In the genomic region with DNA sequence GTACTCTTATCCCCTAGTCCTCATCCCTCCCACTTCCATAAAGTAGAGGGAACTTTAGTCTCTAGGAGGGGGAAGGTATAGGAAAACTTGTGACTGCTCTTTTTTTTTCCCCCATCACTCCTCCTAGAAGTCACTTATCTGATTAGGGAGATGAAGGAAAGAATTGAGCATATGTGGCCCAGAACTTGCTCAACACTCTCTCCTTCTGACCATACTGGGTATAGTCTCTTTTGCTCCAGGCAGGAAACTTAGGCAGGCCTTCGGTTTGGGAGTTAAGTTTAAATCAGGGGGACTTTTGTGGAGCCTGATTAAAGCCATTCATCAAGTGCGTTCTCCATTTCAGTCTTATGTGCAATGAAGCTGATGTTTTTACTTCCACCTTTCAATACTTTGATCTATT, we compare ENCODE assay signal across 36 cellular contexts. TPM values are rescaled to one million over a fixed set of nuclear protein-coding genes. Genes with fewer than 3 reads are reported as not detected.
DNase-seq lines count a peak whose midpoint lies in the region; ATAC-seq, FAIRE-seq and TF ChIP-seq lines count a peak whose summit lies in the region.
"Had no signal": no experiment of that assay in that cellular context is flagged by ENCODE, and none has a peak within 500 bp of the region (broad histone marks: within the 10 kb centered on the region; RNA-seq: fewer than 3 reads in every experiment).

No MANE protein-coding gene starts in this region.

- FAIRE-seq in H54 (lab: Jason Lieb, UNC), result no peak

- intact Hi-C loops in activated CD4-positive, alpha-beta T cell treated with anti-CD3 and anti-CD28 coated beads, Interleukin-2, amount 10 ng/mL, durations not matched to agents 24 days and 14 days (cut with micrococcal nuclease), result no loop called here

- H3K4me1 Mint-ChIP-seq in activated CD4-positive, alpha-beta T cell treated with anti-CD3 and anti-CD28 coated beads, Interleukin-2, amount 10 ng/mL, durations not matched to agents 24 days and 14 days, result no peaks in the 10 kb centered on the region
- H3K4me1 Mint-ChIP-seq: nephron, T-cell had no signal

- H3K36me3 ChIP-seq in WERI-Rb-1, result no peaks in the 10 kb centered on the region
- H3K36me3 ChIP-seq: SJCRH30, suprapubic skin had no signal

- TF ChIP-seq POLR2A in H54 (IDR thresholded peaks at IDR 0.05; ENCODE audit: low read depth, low read length), result no peak

- H3K27me3 Mint-ChIP-seq in activated CD4-positive, alpha-beta T cell treated with anti-CD3 and anti-CD28 coated beads, Interleukin-2, amount 10 ng/mL, durations not matched to agents 24 days and 14 days, result peaks cover 27% of the 10 kb centered on the region
- H3K27me3 Mint-ChIP-seq: dendritic cell treated with granulocyte-macrophage colony-stimulating factor and Interleukin-4, amounts not matched to agents 40 ng/mL and 50 ng/mL, for 4 days had no signal

- no peak overlapping the region for H3K4me3 ChIP-seq in WERI-Rb-1 (ENCODE audit: low read depth, low read length)
- no peak overlapping the region for H3K4me3 ChIP-seq in fibroblast of villous mesenchyme (ENCODE audit: low read depth, low read length)
- H3K4me3 ChIP-seq: hepatocyte, SJCRH30, skin epidermis, suprapubic skin had no signal

- DNase-seq in activated CD4-positive, alpha-beta T cell treated with anti-CD3 and anti-CD28 coated beads, Interleukin-2, amount 10 ng/mL, durations not matched to agents 24 days and 14 days, result peak; percentile 36
- DNase-seq in activated CD4-positive, alpha-beta T cell treated with anti-CD3 and anti-CD28 coated beads, Interleukin-2, amount 50 U/mL, for 4 hours, result no peak
- no peak for DNase-seq in WERI-Rb-1
- peak; percentile 30 for DNase-seq in fibroblast of villous mesenchyme (ENCODE audit: low read depth)
- no peak for DNase-seq in NK-92 treated with Interleukin-12 subunit alpha and Interleukin-12 subunit beta, amount 100 ng/mL, for 24 hours (lab: John Stamatoyannopoulos, UW)
- DNase-seq in H54 (ENCODE audit: insufficient read length, low spot score), result no peak
- DNase-seq: activated CD4-positive, alpha-beta memory T cell treated with anti-CD3 and anti-CD28 coated beads for 36 hours; activated CD8-positive, alpha-beta memory T cell treated with anti-CD3 and anti-CD28 coated beads, Interleukin-2, amount 50 U/mL, for 48 hours; activated naive CD4-positive, alpha-beta T cell treated with Interleukin-2 at 50 U/mL for 16 hours; AML-193; CD4-positive, alpha-beta T cell; central memory CD4-positive, alpha-beta T cell; DND-41; HCEC 1CT; left colon; NCI-H1048; NCI-H446; NCI-H774; SJCRH30; stimulated activated naive CD4-positive, alpha-beta T cell treated with Interleukin-2 at 50 U/mL for 16 hours; T-cell had no signal

- H3K27ac Mint-ChIP-seq in activated CD4-positive, alpha-beta T cell treated with anti-CD3 and anti-CD28 coated beads, Interleukin-2, amount 10 ng/mL, durations not matched to agents 24 days and 14 days, result no peak overlapping the region
- H3K27ac Mint-ChIP-seq: activated CD4-positive, alpha-beta memory T cell treated with anti-CD3 and anti-CD28 coated beads for 36 hours; activated T-helper 1 cell treated with anti-CD3 and anti-CD28 coated beads, Interleukin-12 subunit alpha, Interleukin-12 subunit beta, Interleukin-2, Interleukin-4 antibody, amounts not matched to agents 30 ng/mL and 10 ng/mL and 1 ng/mL, durations not matched to agents 14 hours and 24 hours and 36 hours; CD4-positive, alpha-beta T cell; dendritic cell treated with granulocyte-macrophage colony-stimulating factor and Interleukin-4, amounts not matched to agents 40 ng/mL and 50 ng/mL, for 4 days; nephron; T-cell had no signal

- H3K27me3 ChIP-seq in WERI-Rb-1 (ENCODE audit: insufficient read depth, low read depth, severe bottlenecking), result no peaks in the 10 kb centered on the region
- H3K27me3 ChIP-seq: hepatocyte, SJCRH30, suprapubic skin had no signal

- TF ChIP-seq CTCF in WERI-Rb-1 (IDR thresholded peaks at IDR 0.05; ENCODE audit: low read depth, low read length) (0 out of 2 replicates have a peak, but pooled peaks have one; percentile 12), fibroblast of villous mesenchyme (IDR thresholded peaks at IDR 0.05; ENCODE audit: insufficient read depth, low read depth, low read length) (peak; percentile 28)

- no peak for ATAC-seq in GM21737 (IDR thresholded peaks at IDR 0.05; ENCODE audit: unreplicated experiment)
- no peak for ATAC-seq in GM21619 (IDR thresholded peaks at IDR 0.05; ENCODE audit: unreplicated experiment)
- ATAC-seq: activated CD4-positive, CD25-positive, alpha-beta regulatory T cell treated with anti-CD3 and anti-CD28 coated beads, Interleukin-2, amount 50 U/mL, for 24 hours; esophagus mucosa; left colon; T-cell had no signal

- no peak overlapping the region for H3K27ac ChIP-seq in WERI-Rb-1
- H3K27ac ChIP-seq: 22Rv1, hepatocyte, SJCRH30, skin epidermis, suprapubic skin had no signal

- no peaks in the 10 kb centered on the region for H3K9me3 ChIP-seq in WERI-Rb-1 (ENCODE audit: severe bottlenecking)
- H3K9me3 ChIP-seq: SJCRH30, suprapubic skin had no signal

- no peak overlapping the region for H3K4me3 Mint-ChIP-seq in activated CD4-positive, alpha-beta T cell treated with anti-CD3 and anti-CD28 coated beads, Interleukin-2, amount 10 ng/mL, durations not matched to agents 24 days and 14 days
- H3K4me3 Mint-ChIP-seq: activated CD4-positive, alpha-beta memory T cell treated with anti-CD3 and anti-CD28 coated beads for 36 hours; activated T-helper 1 cell treated with anti-CD3 and anti-CD28 coated beads, Interleukin-12 subunit alpha, Interleukin-12 subunit beta, Interleukin-2, Interleukin-4 antibody, amounts not matched to agents 30 ng/mL and 10 ng/mL and 1 ng/mL, durations not matched to agents 14 hours and 24 hours and 36 hours; CD4-positive, alpha-beta T cell; dendritic cell treated with granulocyte-macrophage colony-stimulating factor and Interleukin-4, amounts not matched to agents 40 ng/mL and 50 ng/mL, for 4 days; nephron; T-cell had no signal

- H3K9me3 Mint-ChIP-seq in activated CD4-positive, alpha-beta T cell treated with anti-CD3 and anti-CD28 coated beads, Interleukin-2, amount 10 ng/mL, durations not matched to agents 24 days and 14 days, result no peaks in the 10 kb centered on the region
- H3K9me3 Mint-ChIP-seq: activated CD4-positive, alpha-beta memory T cell treated with anti-CD3 and anti-CD28 coated beads for 36 hours; activated T-helper 1 cell treated with anti-CD3 and anti-CD28 coated beads, Interleukin-12 subunit alpha, Interleukin-12 subunit beta, Interleukin-2, Interleukin-4 antibody, amounts not matched to agents 30 ng/mL and 10 ng/mL and 1 ng/mL, durations not matched to agents 14 hours and 24 hours and 36 hours; CD4-positive, alpha-beta T cell; dendritic cell treated with granulocyte-macrophage colony-stimulating factor and Interleukin-4, amounts not matched to agents 40 ng/mL and 50 ng/mL, for 4 days; nephron; T-cell had no signal

- no peaks in the 10 kb centered on the region for H3K36me3 Mint-ChIP-seq in activated CD4-positive, alpha-beta T cell treated with anti-CD3 and anti-CD28 coated beads, Interleukin-2, amount 10 ng/mL, durations not matched to agents 24 days and 14 days (ENCODE audit: low read depth)
- H3K36me3 Mint-ChIP-seq: activated CD4-positive, alpha-beta memory T cell treated with anti-CD3 and anti-CD28 coated beads for 36 hours; T-cell had no signal

RNA-seq across cellular contexts. Expression of a gene that starts 5.8 kb away (rescaled TPM):
- not detected in 2 replicates for total RNA-seq in activated CD4-positive, alpha-beta T cell treated with anti-CD3 and anti-CD28 coated beads, Interleukin-2, amount 10 ng/mL, durations not matched to agents 24 days and 14 days
- not detected in 2 replicates for total RNA-seq in fibroblast of villous mesenchyme
- total RNA-seq: activated CD4-positive, alpha-beta memory T cell treated with anti-CD3 and anti-CD28 coated beads for 36 hours; activated T-helper 1 cell treated with anti-CD3 and anti-CD28 coated beads, Interleukin-12 subunit alpha, Interleukin-12 subunit beta, Interleukin-2, Interleukin-4 antibody, amounts not matched to agents 30 ng/mL and 10 ng/mL and 1 ng/mL, durations not matched to agents 14 hours and 24 hours and 36 hours; CD4-positive, alpha-beta T cell; esophagus mucosa; hepatocyte; left colon; LHCN-M2; osteocyte; RPMI7951; SJCRH30; suprapubic skin; T-cell; ureter had no signal

Comparison
In these comparisons a context has a peak if more than half of its experiments do, and no peak if none do; other contexts are left out.
1. DNase-seq: peak in activated CD4-positive, alpha-beta T cell treated with anti-CD3 and anti-CD28 coated beads, Interleukin-2, amount 10 ng/mL, durations not matched to agents 24 days and 14 days (single experiment) and fibroblast of villous mesenchyme (single experiment); none in activated CD4-positive, alpha-beta T cell treated with anti-CD3 and anti-CD28 coated beads, Interleukin-2, amount 50 U/mL, for 4 hours (0 of 2), WERI-Rb-1 (single experiment), NK-92 treated with Interleukin-12 subunit alpha and Interleukin-12 subunit beta, amount 100 ng/mL, for 24 hours (single experiment) and H54 (single experiment).